Comparison of ENCODE assay signal across 18 cellular contexts in the genomic region with DNA sequence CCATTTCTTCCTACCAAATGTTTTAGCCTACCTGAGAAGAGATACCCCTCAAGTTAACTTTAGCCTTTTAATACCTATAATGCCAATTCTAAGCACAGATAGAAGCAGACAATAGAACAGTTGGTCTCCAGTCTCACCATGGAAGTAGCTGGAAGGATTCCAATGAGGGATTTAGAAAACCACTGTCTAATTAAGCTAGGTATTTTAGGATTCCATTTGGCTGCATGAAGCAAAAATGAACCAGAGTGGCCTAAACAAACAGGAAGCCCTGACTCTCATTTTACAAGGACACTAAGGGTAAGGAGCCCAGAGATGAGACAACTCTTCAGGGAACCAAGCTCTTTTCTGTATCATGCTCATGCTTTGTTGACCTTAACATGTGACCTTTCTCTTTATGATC.
A peak's percentile ranks its signal among the peaks of the same experiment; 100 is the strongest.
DNase-seq lines count a peak whose midpoint lies in the region; ATAC-seq and TF ChIP-seq lines count a peak whose summit lies in the region.
"Had no signal": no experiment of that assay in that cellular context is flagged by ENCODE, and none has a peak within 500 bp of the region (broad histone marks: within the 10 kb centered on the region; RNA-seq: fewer than 3 reads in every experiment).

No MANE protein-coding gene starts in this region.

- ATAC-seq in HG02973 (IDR thresholded peaks at IDR 0.05; ENCODE audit: unreplicated experiment) (no peak), GM21723 (IDR thresholded peaks at IDR 0.05; ENCODE audit: unreplicated experiment) (no peak)

- TF ChIP-seq CTCF in AG04449 (IDR thresholded peaks at IDR 0.05; ENCODE audit: insufficient read depth, low read length, missing control alignments) = no peak
- TF ChIP-seq CTCF in spleen (IDR thresholded peaks at IDR 0.05 in 8 of 11, conservative IDR thresholded peaks at IDR 0.05 in 3 of 11) = no peak

- no peak for TF ChIP-seq POLR2A in spleen (IDR thresholded peaks at IDR 0.05)

- CTCF ChIA-PET in AG04449 (lab: Yijun Ruan, JAX) = interaction anchor here (2.1 kb wide), 1 partner anchor 10 kb away, joined by 7 read pairs; no protein-coding TSS in a partner anchor

- no peak overlapping the region for H3K27ac ChIP-seq in spleen
- H3K27ac ChIP-seq: BLaER1 treated with 17β-estradiol and CSF1 and Interleukin-3, amounts not matched to agents 10 nM and 100 nM; Peyer's patch had no signal

- no peaks in the 10 kb centered on the region for H3K27me3 ChIP-seq in H7 (ENCODE audit: control insufficient read depth, insufficient read depth, low read length)
- H3K27me3 ChIP-seq in spleen (replicated peaks in 1 of 7) = peaks cover 0 to 14% (median 0%) of the 10 kb centered on the region in 7 donors
- H3K27me3 ChIP-seq: BLaER1 treated with 17β-estradiol and CSF1 and Interleukin-3, amounts not matched to agents 10 nM and 100 nM; dorsolateral prefrontal cortex; Peyer's patch had no signal

- intact Hi-C loops in spleen (cut with DNase I; ENCODE audit: low total_unique reads) = no loop called here

- no peak overlapping the region for H3K4me3 ChIP-seq in AG04449 (ENCODE audit: low read depth, low read length)
- no peak overlapping the region for H3K4me3 ChIP-seq in H7 (ENCODE audit: insufficient read depth, low read depth, low read length)
- H3K4me3 ChIP-seq in spleen = no peak overlapping the region
- H3K4me3 ChIP-seq: BLaER1 treated with 17β-estradiol and CSF1 and Interleukin-3, amounts not matched to agents 10 nM and 100 nM; dorsolateral prefrontal cortex; Peyer's patch had no signal

- H3K36me3 ChIP-seq in H7 (replicated peaks; ENCODE audit: control insufficient read depth, insufficient read depth, low read length) (no peaks in the 10 kb centered on the region), spleen (no peaks in the 10 kb centered on the region)
- H3K36me3 ChIP-seq: BLaER1 treated with 17β-estradiol and CSF1 and Interleukin-3, amounts not matched to agents 10 nM and 100 nM; Peyer's patch had no signal

- DNase-seq in AG04449 (ENCODE audit: low read depth, low spot score) = peak; percentile 46
- peak; percentile 33 for DNase-seq in GM04504 (ENCODE audit: low read depth)
- peak; percentile 61 for DNase-seq in NCI-H524 treated with DMSO at 0.1 percent for 48 hours (lab: John Stamatoyannopoulos, UW)
- DNase-seq in fibroblast of gingiva (ENCODE audit: low read depth) = peak; percentile 40
- no peak for DNase-seq in H7
- DNase-seq in spleen = no peak
- DNase-seq: activated CD4-positive, alpha-beta T cell treated with anti-CD3 and anti-CD28 coated beads for 4 hours; activated T-cell treated with anti-CD3 and anti-CD28 coated beads, Interleukin-2, amount 50 U/mL, for 1 hour; dorsolateral prefrontal cortex; GOT3; Kasumi-1; NCI-H226; Peyer's patch; stimulated activated CD4-positive, alpha-beta T cell treated with anti-CD3 and anti-CD28 coated beads, Interleukin-1b, Interleukin-23, amount 100 ng/mL, for 48 hours; stimulated activated CD8-positive, alpha-beta memory T cell treated with anti-CD3 and anti-CD28 coated beads, Interleukin-4, amount 100 ng/mL, for 48 hours had no signal

- H3K4me1 ChIP-seq in spleen = no peaks in the 10 kb centered on the region
- H3K4me1 ChIP-seq: BLaER1 treated with 17β-estradiol and CSF1 and Interleukin-3, amounts not matched to agents 10 nM and 100 nM; Peyer's patch had no signal

- peaks cover 0 to 2% (median 0%) of the 10 kb centered on the region in 8 donors for H3K9me3 ChIP-seq in spleen
- H3K9me3 ChIP-seq: BLaER1 treated with 17β-estradiol and CSF1 and Interleukin-3, amounts not matched to agents 10 nM and 100 nM; Peyer's patch had no signal

- POLR2A ChIA-PET in AG04449 (lab: Yijun Ruan, JAX) = no interaction called here

Comparison
In these comparisons a context has a peak if more than half of its experiments do, and no peak if none do; other contexts are left out.
1. DNase-seq: peak in AG04449 (single experiment), GM04504 (single experiment), NCI-H524 treated with DMSO at 0.1 percent for 48 hours (single experiment) and fibroblast of gingiva (single experiment); none in H7 (single experiment) and spleen (single experiment).